Comparison of ENCODE assay signal across 8 cellular contexts in the genomic region with DNA sequence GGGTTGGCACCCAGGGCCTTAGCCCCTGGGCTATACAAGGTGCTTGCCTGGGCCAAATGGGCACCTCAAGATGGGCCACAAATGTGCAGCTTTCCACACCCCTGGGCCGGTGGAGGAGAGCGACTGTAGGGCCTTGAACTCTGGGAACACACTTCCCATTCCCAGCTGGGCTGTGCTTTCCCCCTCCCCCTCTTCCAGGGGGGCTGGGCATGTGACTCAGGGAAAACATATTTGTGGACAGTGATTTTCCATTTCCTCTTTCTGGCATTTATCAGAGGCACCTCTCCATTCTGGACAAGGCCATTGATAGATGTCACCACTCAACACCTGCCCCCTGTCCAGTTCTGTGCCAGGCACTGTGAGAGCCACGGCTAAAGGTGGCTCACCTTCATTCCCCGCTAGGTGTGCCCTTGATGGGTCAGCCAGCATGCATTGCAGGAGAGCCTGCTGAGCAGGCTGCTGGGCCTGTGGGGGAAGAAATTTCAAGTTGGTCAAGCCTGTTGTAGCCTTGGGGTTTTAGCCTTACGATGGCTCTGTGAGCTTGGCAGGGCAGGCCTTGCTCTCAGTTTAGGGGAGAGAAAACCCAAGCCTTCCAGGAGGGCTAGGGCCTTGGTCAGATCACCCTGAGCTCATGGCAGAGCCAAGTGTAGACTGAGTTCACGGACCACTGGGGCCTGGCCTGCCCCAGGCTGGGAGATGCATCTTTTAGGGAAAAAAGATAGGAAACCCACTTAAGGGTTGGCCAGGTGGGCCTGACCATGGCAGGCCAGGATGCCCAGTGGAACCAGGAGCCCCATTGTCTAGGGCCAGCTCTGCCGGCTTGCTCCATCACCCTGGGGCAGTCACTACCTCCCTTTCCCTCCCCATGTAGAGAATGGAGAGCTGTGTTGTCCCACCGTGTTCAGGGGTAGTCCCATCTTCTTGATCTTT.
DNase-seq lines count a peak whose midpoint lies in the region; ATAC-seq and TF ChIP-seq lines count a peak whose summit lies in the region.

No MANE protein-coding gene starts in this region.

- no peak for TF ChIP-seq CTCF in coronary artery (IDR thresholded peaks at IDR 0.05)
- TF ChIP-seq CTCF in tibial nerve (IDR thresholded peaks at IDR 0.05), result no peak

- H3K27ac ChIP-seq in coronary artery (peak overlapping the region; percentile 48 to 86), layer of hippocampus (ENCODE audit: low read depth, low read length) (peak overlapping the region; percentile 12), tibial nerve (peak overlapping the region in 3 of 4 donors; percentile 0 to 78 (median 65))

- ATAC-seq in HG03097 (IDR thresholded peaks at IDR 0.05; ENCODE audit: low FRiP score, unreplicated experiment), result no peak

- no peak for TF ChIP-seq POLR2A in tibial nerve (IDR thresholded peaks at IDR 0.05)

- no peaks in the 10 kb centered on the region for H3K9me3 ChIP-seq in tibial nerve

- peaks cover 3 to 31% (median 5%) of the 10 kb centered on the region in 4 donors for H3K4me1 ChIP-seq in tibial nerve

- peaks cover 0 to 99% (median 5%) of the 10 kb centered on the region in 3 donors for H3K36me3 ChIP-seq in tibial nerve

- peak; percentile 52 for DNase-seq in HuH-7 (ENCODE audit: low spot score)
- DNase-seq in coronary artery (ENCODE audit: low spot score), result no peak
- peak in 1 of 2 donors; percentile 33 for DNase-seq in tibial nerve (ENCODE audit: low spot score in 2 of 2)
- no peak for DNase-seq in cortex of kidney (lab: John Stamatoyannopoulos, UW)
- no peak for DNase-seq in T-helper 1 cell
- no peak for DNase-seq in putamen (ENCODE audit: low spot score)

- no peak overlapping the region for H3K4me3 ChIP-seq in coronary artery
- no peak overlapping the region for H3K4me3 ChIP-seq in tibial nerve

- peak in 1 of 2 donors; percentile 55 for TF ChIP-seq EP300 in tibial nerve (IDR thresholded peaks at IDR 0.05)

- WGBS in tibial nerve, 2 donors, result 67 to 69% methylated on average over 7 to 8 of the region's 8 CpGs

- H3K27me3 ChIP-seq in layer of hippocampus (ENCODE audit: control insufficient read depth, insufficient read depth, low read length), result no peaks in the 10 kb centered on the region
- no peaks in the 10 kb centered on the region for H3K27me3 ChIP-seq in tibial nerve

Comparison
In these comparisons a context has a peak if more than half of its experiments do, and no peak if none do; other contexts are left out.
1. H3K27ac ChIP-seq: peak in every context shown above with its lines; median percentile 67 in coronary artery; 65 in tibial nerve; 12 in layer of hippocampus.